In genomic region chr5:64637837-64638443, GRCh38 we compare ENCODE assay signal across 2 cellular contexts.
TF ChIP-seq lines count a peak whose summit lies in the region.

No MANE protein-coding gene starts in this region.

TF ChIP-seq in A549, 52 proteins besides CTCF, POLR2A, EP300 and RAD21:
- no peak for TF ChIP-seq RNF2 (IDR thresholded peaks at IDR 0.05; ENCODE audit: borderline replicate concordance, low read depth)
- no peak for TF ChIP-seq ESRRA (IDR thresholded peaks at IDR 0.05; ENCODE audit: borderline replicate concordance, low read length)
- TF ChIP-seq JUN (IDR thresholded peaks at IDR 0.05): no peak
- TF ChIP-seq BCL3 (IDR thresholded peaks at IDR 0.05): no peak
- no peak for TF ChIP-seq FOXS1 (CRISPR knock-in tag; IDR thresholded peaks at IDR 0.05)
- TF ChIP-seq HDAC2 (IDR thresholded peaks at IDR 0.05): no peak
- no peak for TF ChIP-seq SMC3 (IDR thresholded peaks at IDR 0.05)
- no peak for TF ChIP-seq CBX2 (IDR thresholded peaks at IDR 0.05; ENCODE audit: borderline replicate concordance, low read depth)
- no peak for TF ChIP-seq ZC3H11A (IDR thresholded peaks at IDR 0.05)
- TF ChIP-seq FOSL2 (IDR thresholded peaks at IDR 0.05): no peak
- TF ChIP-seq FOSL2 (CRISPR knock-in tag; IDR thresholded peaks at IDR 0.05): no peak
- no peak for TF ChIP-seq FOSB (CRISPR knock-in tag; IDR thresholded peaks at IDR 0.05)
- TF ChIP-seq, protein P1, sequence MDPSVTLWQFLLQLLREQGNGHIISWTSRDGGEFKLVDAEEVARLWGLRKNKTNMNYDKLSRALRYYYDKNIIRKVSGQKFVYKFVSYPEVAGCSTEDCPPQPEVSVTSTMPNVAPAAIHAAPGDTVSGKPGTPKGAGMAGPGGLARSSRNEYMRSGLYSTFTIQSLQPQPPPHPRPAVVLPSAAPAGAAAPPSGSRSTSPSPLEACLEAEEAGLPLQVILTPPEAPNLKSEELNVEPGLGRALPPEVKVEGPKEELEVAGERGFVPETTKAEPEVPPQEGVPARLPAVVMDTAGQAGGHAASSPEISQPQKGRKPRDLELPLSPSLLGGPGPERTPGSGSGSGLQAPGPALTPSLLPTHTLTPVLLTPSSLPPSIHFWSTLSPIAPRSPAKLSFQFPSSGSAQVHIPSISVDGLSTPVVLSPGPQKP (IDR thresholded peaks at IDR 0.05; ENCODE audit: low read depth, low read length): no peak

TF ChIP-seq in H1, 55 proteins besides CTCF, POLR2A, EP300 and RAD21:
- TF ChIP-seq EGR1 (IDR thresholded peaks at IDR 0.05; ENCODE audit: borderline replicate concordance, low read depth, low read length) (no peak), YY1 (IDR thresholded peaks at IDR 0.05; ENCODE audit: low read depth, low read length) (peak; percentile 63; the same call in 1 of the 2 replicates), RFX5 (IDR thresholded peaks at IDR 0.05; ENCODE audit: borderline replicate concordance, low read depth, low read length) (no peak), RNF2 (IDR thresholded peaks at IDR 0.05; ENCODE audit: borderline replicate concordance, low read depth, low read length, missing control alignments, poor library complexity, severe bottlenecking) (no peak), ASH2L (IDR thresholded peaks at IDR 0.05; ENCODE audit: low read length) (no peak), SIX5 (IDR thresholded peaks at IDR 0.05; ENCODE audit: low read depth, low read length) (no peak), BCL11A (IDR thresholded peaks at IDR 0.05; ENCODE audit: low read depth in 2 of 2, low read length in 2 of 2) (no peak), TAF1 (IDR thresholded peaks at IDR 0.05; ENCODE audit: low read depth, low read length) (peak; percentile 28; the same call in 1 of the 2 replicates), E2F6 (IDR thresholded peaks at IDR 0.05) (peak; percentile 68), CREB1 (IDR thresholded peaks at IDR 0.05) (no peak), CTBP2 (IDR thresholded peaks at IDR 0.05; ENCODE audit: borderline replicate concordance, insufficient read depth, insufficient read length, low read length) (no peak), TAF7 (optimal IDR thresholded peaks at IDR 0.05; ENCODE audit: borderline replicate concordance, low read depth, low read length) (no peak), HDAC2 (IDR thresholded peaks at IDR 0.05; ENCODE audit: borderline replicate concordance in 1 of 2, low read depth in 2 of 2, low read length in 2 of 2) (no peak), PHF8 (conservative IDR thresholded peaks at IDR 0.05; ENCODE audit: low read depth, low read length) (no peak), CEBPB (IDR thresholded peaks at IDR 0.05; ENCODE audit: low read depth, low read length) (no peak), CHD2 (IDR thresholded peaks at IDR 0.05; ENCODE audit: low read length) (no peak), USF2 (IDR thresholded peaks at IDR 0.05; ENCODE audit: low read length) (no peak), SP4 (IDR thresholded peaks at IDR 0.05; ENCODE audit: low read length) (no peak), CHD1 (IDR thresholded peaks at IDR 0.05; ENCODE audit: low read depth, low read length) (no peak), NANOG (IDR thresholded peaks at IDR 0.05; ENCODE audit: insufficient read depth, low read depth, low read length, poor library complexity, severe bottlenecking) (no peak)
- TF ChIP-seq, protein P2, sequence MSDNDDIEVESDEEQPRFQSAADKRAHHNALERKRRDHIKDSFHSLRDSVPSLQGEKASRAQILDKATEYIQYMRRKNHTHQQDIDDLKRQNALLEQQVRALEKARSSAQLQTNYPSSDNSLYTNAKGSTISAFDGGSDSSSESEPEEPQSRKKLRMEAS (IDR thresholded peaks at IDR 0.05): peak; percentile 81
